ENCODE assay signal across 8 cellular contexts in genomic region chr19:54439174-54439851, GRCh38. TPM values are rescaled to one million over a fixed set of nuclear protein-coding genes. Genes with fewer than 3 reads are reported as not detected.
DNase-seq lines count a peak whose midpoint lies in the region; ATAC-seq and FAIRE-seq lines count a peak whose summit lies in the region.

No MANE protein-coding gene starts in this region.

- H3K27ac Mint-ChIP-seq in activated CD4-positive, alpha-beta T cell treated with anti-CD3 and anti-CD28 coated beads for 36 hours = no peak overlapping the region
- peak overlapping the region in 2 of 6 donors; percentile 36 to 69 for H3K27ac Mint-ChIP-seq in naive B cell

- no peaks in the 10 kb centered on the region for H3K9me3 Mint-ChIP-seq in activated CD4-positive, alpha-beta T cell treated with anti-CD3 and anti-CD28 coated beads for 36 hours (ENCODE audit: low read depth)
- H3K9me3 Mint-ChIP-seq in naive B cell = no peaks in the 10 kb centered on the region

- H3K4me1 Mint-ChIP-seq in activated CD4-positive, alpha-beta T cell treated with anti-CD3 and anti-CD28 coated beads for 36 hours = peaks cover 16% of the 10 kb centered on the region
- H3K4me1 Mint-ChIP-seq in naive B cell = peaks cover 8 to 19% (median 14%) of the 10 kb centered on the region in 3 donors

- intact Hi-C loops in activated CD4-positive, alpha-beta T cell treated with anti-CD3 and anti-CD28 coated beads for 36 hours (cut with DNase I, micrococcal nuclease) = no loop called here

- peaks cover 22% of the 10 kb centered on the region for H3K36me3 Mint-ChIP-seq in activated CD4-positive, alpha-beta T cell treated with anti-CD3 and anti-CD28 coated beads for 36 hours (ENCODE audit: low read depth)
- peaks cover 0 to 9% of the 10 kb centered on the region in 2 donors for H3K36me3 Mint-ChIP-seq in naive B cell

- CTCF ChIA-PET in activated CD4-positive, alpha-beta T cell treated with anti-CD3 and anti-CD28 coated beads for 36 hours (lab: Charles Lee) = interaction anchor here (1.0 to 2.4 kb wide), 6 partner anchors 9 to 173 kb away, joined by 3 to 10 read pairs (median 4); partner anchors contain the start of genes LENG8, LENG9 and TTYH1

- DNase-seq in activated CD4-positive, alpha-beta T cell treated with anti-CD3 and anti-CD28 coated beads for 36 hours = peak; percentile 66
- DNase-seq in activated CD4-positive, alpha-beta T cell treated with anti-CD3 and anti-CD28 coated beads for 4 hours = no peak
- DNase-seq in RKO (ENCODE audit: low spot score) = peak; percentile 40
- DNase-seq in dermis microvascular lymphatic vessel endothelial cell (ENCODE audit: low read depth in 2 of 2) = peak; percentile 42 to 58
- DNase-seq in naive B cell = no peak
- DNase-seq in RCC 7860 (ENCODE audit: low spot score) = no peak
- no peak for DNase-seq in NK-92 (lab: John Stamatoyannopoulos, UW; ENCODE audit: unreplicated experiment)
- no peak for DNase-seq in DMS79 treated with DMSO at 0.1 percent for 48 hours (lab: John Stamatoyannopoulos, UW)

- POLR2A ChIA-PET in activated CD4-positive, alpha-beta T cell treated with anti-CD3 and anti-CD28 coated beads for 36 hours (lab: Charles Lee) = no interaction called here

- no peaks in the 10 kb centered on the region for H3K27me3 Mint-ChIP-seq in activated CD4-positive, alpha-beta T cell treated with anti-CD3 and anti-CD28 coated beads for 36 hours
- no peaks in the 10 kb centered on the region for H3K27me3 Mint-ChIP-seq in naive B cell

- peak; percentile 80 for ATAC-seq in activated CD4-positive, alpha-beta T cell treated with anti-CD3 and anti-CD28 coated beads for 36 hours
- peak; percentile 47 to 59 for ATAC-seq in naive B cell (ENCODE audit: low read depth in 2 of 2)

- no peak for FAIRE-seq in RCC 7860 (lab: Jason Lieb, UNC)

- H3K4me3 Mint-ChIP-seq in activated CD4-positive, alpha-beta T cell treated with anti-CD3 and anti-CD28 coated beads for 36 hours = no peak overlapping the region
- H3K4me3 Mint-ChIP-seq in naive B cell = no peak overlapping the region

RNA-seq across cellular contexts. Expression of gene LENG8, which starts 9.7 kb away (rescaled TPM):
- total RNA-seq in activated CD4-positive, alpha-beta T cell treated with anti-CD3 and anti-CD28 coated beads for 36 hours = 100 to 1,000 TPM; 156 to 221 TPM
- 13.5 and 31.9 TPM in 2 replicates for total RNA-seq in dermis microvascular lymphatic vessel endothelial cell
- polyA plus RNA-seq in naive B cell (ENCODE audit: low read depth in 6 of 6) = 10 to 100 TPM in 2 of 6 donors, 1 to 10 TPM in 4; 4.0 to 17.4 (median 8.6) TPM

RNA-seq across cellular contexts. Expression of gene TTYH1, which starts 24.0 kb away (rescaled TPM):
- total RNA-seq in activated CD4-positive, alpha-beta T cell treated with anti-CD3 and anti-CD28 coated beads for 36 hours = under 1 TPM; 0.19 to 0.59 TPM
- total RNA-seq in dermis microvascular lymphatic vessel endothelial cell = under 0.01 TPM in 1 of 2 replicates, not detected in the other
- under 1 TPM in 3 of 6 donors, not detected in 3; 0.06 to 0.09 (median 0.08) TPM for polyA plus RNA-seq in naive B cell (ENCODE audit: low read depth in 6 of 6)

RNA-seq across cellular contexts. Expression of gene LENG9, which starts 24.3 kb away (rescaled TPM):
- 1 to 10 TPM; 5.0 to 5.1 TPM for total RNA-seq in activated CD4-positive, alpha-beta T cell treated with anti-CD3 and anti-CD28 coated beads for 36 hours
- 4.0 and 4.9 TPM in 2 replicates for total RNA-seq in dermis microvascular lymphatic vessel endothelial cell
- polyA plus RNA-seq in naive B cell (ENCODE audit: low read depth in 6 of 6) = under 1 TPM in 5 of 6 donors, not detected in 1; 0.20 to 0.62 (median 0.31) TPM

RNA-seq across cellular contexts. Expression of gene CDC42EP5, which starts 33.8 kb away (rescaled TPM):
- under 1 TPM in 1 of 2 experiments, not detected in 1; 0.55 TPM for total RNA-seq in activated CD4-positive, alpha-beta T cell treated with anti-CD3 and anti-CD28 coated beads for 36 hours
- 42.6 and 112 TPM in 2 replicates for total RNA-seq in dermis microvascular lymphatic vessel endothelial cell
- not detected for polyA plus RNA-seq in naive B cell (ENCODE audit: low read depth in 6 of 6)

Comparison
In these comparisons a context has a peak if more than half of its experiments do, and no peak if none do; other contexts are left out.
1. DNase-seq: peak in activated CD4-positive, alpha-beta T cell treated with anti-CD3 and anti-CD28 coated beads for 36 hours (single experiment), RKO (single experiment) and dermis microvascular lymphatic vessel endothelial cell (2 of 2); none in activated CD4-positive, alpha-beta T cell treated with anti-CD3 and anti-CD28 coated beads for 4 hours (0 of 2), naive B cell (single experiment), RCC 7860 (single experiment), NK-92 (single experiment) and DMS79 treated with DMSO at 0.1 percent for 48 hours (single experiment).